ENCODE assay signal across 15 cellular contexts in genomic region chr5:176441921-176442323, GRCh38. TPM values are rescaled to one million over a fixed set of nuclear protein-coding genes. Genes with fewer than 3 reads are reported as not detected.
DNase-seq lines count a peak whose midpoint lies in the region; ATAC-seq and TF ChIP-seq lines count a peak whose summit lies in the region.
"Had no signal": no experiment of that assay in that cellular context is flagged by ENCODE, and none has a peak within 500 bp of the region (broad histone marks: within the 10 kb centered on the region; RNA-seq: fewer than 3 reads in every experiment).

No MANE protein-coding gene starts in this region.

- no peaks in the 10 kb centered on the region for H3K9me2 ChIP-seq in PC-9 (ENCODE audit: insufficient read depth)

- intact Hi-C loops in PC-9 (cut with micrococcal nuclease; ENCODE audit: unreplicated experiment), result no loop called here
- intact Hi-C loops in posterior vena cava (cut with DNase I), result loop anchor here (10.0 kb wide), 1 partner anchor 93 kb away; the partner anchor contains the start of gene RNF44 (in 2 of the 2)

- H4K20me1 ChIP-seq in PC-9 (ENCODE audit: insufficient read depth), result no peaks in the 10 kb centered on the region

- peaks cover 45% of the 10 kb centered on the region for H3F3A ChIP-seq in PC-9 (ENCODE audit: insufficient read depth, low read depth)

- ATAC-seq in GM18907 (IDR thresholded peaks at IDR 0.05; ENCODE audit: unreplicated experiment), result no peak
- ATAC-seq in HG03378 (IDR thresholded peaks at IDR 0.05; ENCODE audit: unreplicated experiment), result no peak
- ATAC-seq: natural killer cell treated with Interleukin-12 subunit alpha and Interleukin-12 subunit beta and Interleukin-15 and Interleukin-18, amount 100 ng/mL, for 72 hours; Right ventricle myocardium inferior had no signal

- DNase-seq in A172 (ENCODE audit: low spot score) (peak; percentile 57), HEK293T (ENCODE audit: extremely low spot score) (peak; percentile 18), PC-9 (peak in 1 of 2 experiments; percentile 45), fibroblast of mammary gland (ENCODE audit: low read depth) (peak; percentile 59), posterior vena cava (ENCODE audit: low spot score) (no peak), NCI-H446 (lab: John Stamatoyannopoulos, UW) (no peak)
- DNase-seq: activated B cell treated with CpG ODN at 0.5 μM for 24 hours; activated T-cell treated with anti-CD3 and anti-CD28 coated beads, Interleukin-2, amount 50 U/mL, for 48 hours; anterior cingulate cortex; NCI-H1930; upper lobe of left lung had no signal

- CTCF ChIA-PET in HEK293T (lab: Yijun Ruan, JAX) (interaction anchor here (0.6 kb wide), 1 partner anchor 39 kb away, joined by 4 read pairs; no protein-coding TSS in a partner anchor), PC-9 (lab: Charles Lee) (interaction anchor here (0.6 kb wide), 1 partner anchor 73 kb away, joined by 5 read pairs; no protein-coding TSS in a partner anchor)

- no peaks in the 10 kb centered on the region for H3K27me3 ChIP-seq in PC-9 (ENCODE audit: insufficient read depth, low read depth)
- H3K27me3 ChIP-seq: upper lobe of left lung had no signal

- POLR2A ChIA-PET in HEK293T (lab: Yijun Ruan, JAX), result no interaction called here
- POLR2A ChIA-PET in PC-9 (lab: Charles Lee; ENCODE audit: unreplicated experiment), result no interaction called here

- BruUV-seq in PC-9 (replicated peaks; lab: Mats Ljungman, UMichigan), result no TSS peak

- no peak overlapping the region for H3K27ac ChIP-seq in PC-9
- H3K27ac ChIP-seq: upper lobe of left lung had no signal

- no peak for TF ChIP-seq CTCF in PC-9 (conservative IDR thresholded peaks at IDR 0.05)
- no peak for TF ChIP-seq CTCF in fibroblast of mammary gland (conservative IDR thresholded peaks at IDR 0.05; ENCODE audit: control insufficient read depth, insufficient read depth, low read depth, low read length)

- no peaks in the 10 kb centered on the region for H3K9me3 ChIP-seq in PC-9 (ENCODE audit: insufficient read depth, low read depth)
- H3K9me3 ChIP-seq: upper lobe of left lung had no signal

- H3K4me3 ChIP-seq in PC-9 (no peak overlapping the region), fibroblast of mammary gland (ENCODE audit: control insufficient read depth, low read depth, low read length) (no peak overlapping the region)
- H3K4me3 ChIP-seq: upper lobe of left lung had no signal

- peaks cover 17% of the 10 kb centered on the region for H3K79me2 ChIP-seq in PC-9 (ENCODE audit: low read depth)

- peak overlapping the region; percentile 38; the same call in 1 of the 2 replicates for H3K4me2 ChIP-seq in PC-9

- H2AFZ ChIP-seq in PC-9, result no peak overlapping the region

- no peaks in the 10 kb centered on the region for H3K36me3 ChIP-seq in PC-9 (ENCODE audit: low read depth)
- H3K36me3 ChIP-seq: upper lobe of left lung had no signal

- H3K4me1 ChIP-seq in PC-9 (replicated peaks; ENCODE audit: insufficient read depth), result peaks cover 55% of the 10 kb centered on the region

TF ChIP-seq in HEK293T, 16 proteins besides CTCF, POLR2A, EP300 and RAD21:
- TF ChIP-seq SP1 (IDR thresholded peaks at IDR 0.05) (no peak), CTBP1 (IDR thresholded peaks at IDR 0.05; ENCODE audit: borderline replicate concordance) (no peak), SUZ12 (IDR thresholded peaks at IDR 0.05) (no peak), ZNF384 (IDR thresholded peaks at IDR 0.05) (no peak), ELF4 (IDR thresholded peaks at IDR 0.05) (no peak), BHLHE40 (IDR thresholded peaks at IDR 0.05; ENCODE audit: borderline replicate concordance) (no peak), ARNT (IDR thresholded peaks at IDR 0.05) (no peak), FOXA1 (IDR thresholded peaks at IDR 0.05) (no peak), FOXK2 (IDR thresholded peaks at IDR 0.05) (no peak), NFRKB (IDR thresholded peaks at IDR 0.05) (no peak), L3MBTL2 (conservative IDR thresholded peaks at IDR 0.05) (no peak), LEF1 (IDR thresholded peaks at IDR 0.05; ENCODE audit: borderline replicate concordance) (no peak), FOXM1 (IDR thresholded peaks at IDR 0.05; ENCODE audit: borderline replicate concordance) (no peak), TARDBP (IDR thresholded peaks at IDR 0.05) (no peak), HDGF (IDR thresholded peaks at IDR 0.05; ENCODE audit: borderline replicate concordance) (no peak)
- TF ChIP-seq, protein P1, sequence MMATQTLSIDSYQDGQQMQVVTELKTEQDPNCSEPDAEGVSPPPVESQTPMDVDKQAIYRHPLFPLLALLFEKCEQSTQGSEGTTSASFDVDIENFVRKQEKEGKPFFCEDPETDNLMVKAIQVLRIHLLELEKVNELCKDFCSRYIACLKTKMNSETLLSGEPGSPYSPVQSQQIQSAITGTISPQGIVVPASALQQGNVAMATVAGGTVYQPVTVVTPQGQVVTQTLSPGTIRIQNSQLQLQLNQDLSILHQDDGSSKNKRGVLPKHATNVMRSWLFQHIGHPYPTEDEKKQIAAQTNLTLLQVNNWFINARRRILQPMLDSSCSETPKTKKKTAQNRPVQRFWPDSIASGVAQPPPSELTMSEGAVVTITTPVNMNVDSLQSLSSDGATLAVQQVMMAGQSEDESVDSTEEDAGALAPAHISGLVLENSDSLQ (IDR thresholded peaks at IDR 0.05), result no peak

RNA-seq across cellular contexts. Expression of gene FAF2, which starts 6.3 kb away (rescaled TPM):
- total RNA-seq in A172 (2014; rRNA removed; shearing (Covaris generic)), result 57.3 and 59.7 TPM in 2 replicates
- total RNA-seq in PC-9 (2021), result 41.2 and 59.7 TPM in 2 replicates
- total RNA-seq in posterior vena cava, result 10 to 100 TPM; 27.3 to 27.7 TPM

RNA-seq across cellular contexts. Expression of gene CLTB, which starts 25.6 kb away (rescaled TPM):
- 193 and 203 TPM in 2 replicates for total RNA-seq in A172 (2014; rRNA removed; shearing (Covaris generic))
- total RNA-seq in PC-9 (2021) (123 and 126 TPM in 2 replicates), posterior vena cava (100 to 1,000 TPM; 147 to 179 TPM)

RNA-seq across cellular contexts. Expression of gene HIGD2A, which starts 53.4 kb away (rescaled TPM):
- 186 and 199 TPM in 2 replicates for total RNA-seq in A172 (2014; rRNA removed; shearing (Covaris generic))
- 133 and 149 TPM in 2 replicates for total RNA-seq in PC-9 (2021)
- 10 to 100 TPM; 66.9 to 90.4 TPM for total RNA-seq in posterior vena cava

RNA-seq across cellular contexts. Expression of gene NOP16, which starts 53.5 kb away (rescaled TPM):
- total RNA-seq in A172 (2014; rRNA removed; shearing (Covaris generic)), result 37.9 and 41.4 TPM in 2 replicates
- total RNA-seq in PC-9 (2021) (31.5 and 35.8 TPM in 2 replicates), posterior vena cava (10 to 100 TPM; 17.5 to 18.1 TPM)

Comparison
In these comparisons a context has a peak if more than half of its experiments do, and no peak if none do; other contexts are left out.
1. DNase-seq: peak in A172 (single experiment), HEK293T (single experiment) and fibroblast of mammary gland (single experiment); none in posterior vena cava (single experiment) and NCI-H446 (0 of 2).